In the genomic region with DNA sequence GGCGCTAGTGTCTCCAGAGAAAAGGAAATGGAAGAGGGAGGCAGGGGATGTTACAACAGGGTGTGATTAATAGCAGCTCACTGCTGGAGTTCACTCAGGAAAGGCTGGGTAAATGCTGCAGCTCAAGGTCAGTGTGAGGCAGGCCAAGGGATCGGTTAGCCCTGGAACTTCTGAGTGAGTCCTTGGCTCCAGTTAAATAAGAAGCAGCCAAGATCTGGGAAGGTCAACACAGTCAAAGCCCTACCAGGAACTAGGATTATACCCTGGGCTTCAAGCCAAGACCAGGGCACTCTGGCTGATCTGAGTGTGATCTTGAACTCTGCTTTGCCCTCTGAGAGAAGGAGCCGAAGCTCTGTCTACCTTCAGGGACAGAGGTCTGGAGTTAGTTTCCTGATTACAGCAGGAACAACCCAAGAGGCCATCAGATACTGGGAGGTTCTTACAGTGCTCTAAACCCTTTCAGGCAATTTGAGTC, we compare ENCODE assay signal across 8 cellular contexts. TPM values are rescaled to one million over a fixed set of nuclear protein-coding genes. Genes with fewer than 3 reads are reported as not detected.
A peak's percentile ranks its signal among the peaks of the same experiment; 100 is the strongest.
DNase-seq lines count a peak whose midpoint lies in the region; ATAC-seq and TF ChIP-seq lines count a peak whose summit lies in the region.

No MANE protein-coding gene starts in this region.

- TF ChIP-seq CTCF in esophagus muscularis mucosa (IDR thresholded peaks at IDR 0.05) (no peak), nephron (IDR thresholded peaks at IDR 0.05; ENCODE audit: unreplicated experiment in 3 of 3) (no peak)

- no peak for ATAC-seq in GM19455 (IDR thresholded peaks at IDR 0.05; ENCODE audit: unreplicated experiment)

- no peaks in the 10 kb centered on the region for H3K27me3 Mint-ChIP-seq in nephron (ENCODE audit: low read depth)

- H3K4me1 ChIP-seq in esophagus muscularis mucosa = peaks cover 23 to 49% (median 38%) of the 10 kb centered on the region in 4 donors

- no peaks in the 10 kb centered on the region for H3K9me3 ChIP-seq in esophagus muscularis mucosa

- DNase-seq in AG20443 (ENCODE audit: low spot score) (peak; percentile 56), NCI-H2227 (lab: John Stamatoyannopoulos, UW; ENCODE audit: unreplicated experiment) (peak; percentile 34), esophagus muscularis mucosa (ENCODE audit: extremely low spot score) (no peak), NCI-H748 (lab: John Stamatoyannopoulos, UW; ENCODE audit: unreplicated experiment) (no peak), KBM-7 (no peak)
- DNase-seq in activated naive CD4-positive, alpha-beta T cell treated with anti-CD3 and anti-CD28 coated beads, Interleukin-2, amount 50 U/mL, for 16 hours = no peak

- H3K27ac Mint-ChIP-seq in nephron = peak overlapping the region; percentile 43 to 62 (median 54)

- no peaks in the 10 kb centered on the region for H3K9me3 Mint-ChIP-seq in nephron

- in situ Hi-C loops in KBM-7 (cut with MboI; ENCODE audit: low pct_unique_long_range_greater_than_20kb, low sequenced_read_pairs) = no loop called here

- no peak for TF ChIP-seq EP300 in esophagus muscularis mucosa (IDR thresholded peaks at IDR 0.05)

- H3K4me3 Mint-ChIP-seq in nephron = no peak overlapping the region

- H3K4me1 Mint-ChIP-seq in nephron = peaks cover 56% of the 10 kb centered on the region

- H3K36me3 Mint-ChIP-seq in nephron (ENCODE audit: low read depth) = no peaks in the 10 kb centered on the region

- peak overlapping the region; percentile 26 to 67 (median 46) for H3K27ac ChIP-seq in esophagus muscularis mucosa (replicated peaks in 1 of 4)

- H3K27me3 ChIP-seq in esophagus muscularis mucosa = no peaks in the 10 kb centered on the region

- TF ChIP-seq POLR2A in esophagus muscularis mucosa (IDR thresholded peaks at IDR 0.05; ENCODE audit: low read depth) = no peak

- 10% methylated on average over 3 of the region's 3 CpGs for WGBS in esophagus muscularis mucosa

- no peak overlapping the region for H3K4me3 ChIP-seq in esophagus muscularis mucosa

- H3K36me3 ChIP-seq in esophagus muscularis mucosa = no peaks in the 10 kb centered on the region

- intact Hi-C loops in esophagus muscularis mucosa (cut with DNase I) = no loop called here

RNA-seq across cellular contexts. Expression of gene TPD52L1, which starts 44.3 kb away (rescaled TPM):
- total RNA-seq in esophagus muscularis mucosa = 10 to 100 TPM; 18.7 to 46.4 (median 31.1) TPM

Comparison
In these comparisons a context has a peak if more than half of its experiments do, and no peak if none do; other contexts are left out.
1. DNase-seq: peak in AG20443 (single experiment) and NCI-H2227 (single experiment); none in esophagus muscularis mucosa (single experiment), NCI-H748 (single experiment), KBM-7 (single experiment) and activated naive CD4-positive, alpha-beta T cell treated with anti-CD3 and anti-CD28 coated beads, Interleukin-2, amount 50 U/mL, for 16 hours (single experiment).